Comparison of ENCODE assay signal across 8 cellular contexts in genomic region chr5:76403963-76404693, GRCh38. TPM values are rescaled to one million over a fixed set of nuclear protein-coding genes. Genes with fewer than 3 reads are reported as not detected.
DNase-seq lines count a peak whose midpoint lies in the region; ATAC-seq, FAIRE-seq and TF ChIP-seq lines count a peak whose summit lies in the region.

No MANE protein-coding gene starts in this region.

- ATAC-seq in left lobe of liver: peak; percentile 75

- no peaks in the 10 kb centered on the region; the same call in 1 of the 2 replicates for H4K20me1 ChIP-seq in SU-DHL-6 (ENCODE audit: low read depth, low read length)

- peaks cover 3% of the 10 kb centered on the region for H3K36me3 Mint-ChIP-seq in activated naive CD8-positive, alpha-beta T cell treated with anti-CD3 and anti-CD28 coated beads for 36 hours

- H3K4me3 ChIP-seq in HEK293 (ENCODE audit: low read depth, low read length) (peak overlapping the region; percentile 78), SU-DHL-6 (ENCODE audit: insufficient read depth, low read length, poor library complexity, severe bottlenecking) (peak overlapping the region; percentile 55)

- peak overlapping the region; percentile 80; the same call in 1 of the 2 replicates for H3K27ac ChIP-seq in HEK293 (ENCODE audit: extremely low read depth, low read depth, low read length)
- no peak overlapping the region for H3K27ac ChIP-seq in SU-DHL-6 (ENCODE audit: low read depth, low read length)

- peak overlapping the region; percentile 63 for H3K4me2 ChIP-seq in SU-DHL-6 (ENCODE audit: low read depth, low read length, poor library complexity, severe bottlenecking)

- POLR2A ChIA-PET in HEK293 (lab: Yijun Ruan, JAX): interaction anchor here (1.0 to 1.5 kb wide), 3 partner anchors 143 to 1067 kb away, joined by 3 read pairs; partner anchors contain the start of gene HMGCR

- peaks cover 47% of the 10 kb centered on the region for H3K4me1 Mint-ChIP-seq in activated naive CD8-positive, alpha-beta T cell treated with anti-CD3 and anti-CD28 coated beads for 36 hours

- no peaks in the 10 kb centered on the region for H3K36me3 ChIP-seq in HEK293 (ENCODE audit: control insufficient read depth in 2 of 2, insufficient read depth in 1 of 2, low read length in 2 of 2)
- no peaks in the 10 kb centered on the region for H3K36me3 ChIP-seq in SU-DHL-6 (ENCODE audit: low read length)

- peaks cover 2% of the 10 kb centered on the region for H3K9me3 Mint-ChIP-seq in activated naive CD8-positive, alpha-beta T cell treated with anti-CD3 and anti-CD28 coated beads for 36 hours

- H3K9ac ChIP-seq in SU-DHL-6 (ENCODE audit: low read length): no peak overlapping the region

- H3K9me3 ChIP-seq in HEK293 (ENCODE audit: control insufficient read depth, insufficient read depth, low read depth, low read length) (no peaks in the 10 kb centered on the region), SU-DHL-6 (ENCODE audit: insufficient read depth, low read length) (no peaks in the 10 kb centered on the region)

- peak overlapping the region; percentile 95 for H3K4me3 Mint-ChIP-seq in activated naive CD8-positive, alpha-beta T cell treated with anti-CD3 and anti-CD28 coated beads for 36 hours

- 0 out of 2 replicates have a peak, but pooled peaks cover 2% of the 10 kb centered on the region for H3K4me1 ChIP-seq in HEK293 (ENCODE audit: control insufficient read depth, insufficient read depth, low read length)

- DNase-seq in ELR (ENCODE audit: low read depth) (peak; percentile 5), left lobe of liver (ENCODE audit: low spot score) (peak; percentile 98), urothelium cell line (ENCODE audit: low spot score) (no peak), cerebellar nuclear complex (lab: John Stamatoyannopoulos, UW) (no peak)
- peak; percentile 76 for DNase-seq in activated naive CD8-positive, alpha-beta T cell treated with anti-CD3 and anti-CD28 coated beads for 36 hours
- DNase-seq in stimulated activated CD4-positive, alpha-beta T cell treated with anti-CD3 and anti-CD28 coated beads, Interleukin-4, amount 100 ng/mL, for 48 hours (ENCODE audit: low read depth in 2 of 2): peak; percentile 57 to 62

- H3K79me2 ChIP-seq in SU-DHL-6 (ENCODE audit: insufficient read depth, low read length): no peaks in the 10 kb centered on the region

- H2AFZ ChIP-seq in SU-DHL-6 (ENCODE audit: low read depth, low read length, severe bottlenecking): no peak overlapping the region

- CTCF ChIA-PET in HEK293 (lab: Yijun Ruan, JAX): interaction anchor here (0.6 to 4.0 kb wide), 21 partner anchors 10 to 1049 kb away, joined by 3 to 31 read pairs (median 3); no protein-coding TSS in a partner anchor

- TF ChIP-seq CTCF in HEK293 (tag by site-specific recombination; IDR thresholded peaks at IDR 0.05): no peak
- no peak for TF ChIP-seq CTCF in SU-DHL-6 (IDR thresholded peaks at IDR 0.05; ENCODE audit: insufficient read depth, low read length, poor library complexity, severe bottlenecking)

- no peaks in the 10 kb centered on the region for H3K9me2 ChIP-seq in SU-DHL-6 (replicated peaks; ENCODE audit: insufficient read depth, low read length)

- FAIRE-seq in urothelium cell line (lab: Jason Lieb, UNC): no peak

- H3F3A ChIP-seq in SU-DHL-6 (ENCODE audit: insufficient read depth): 0 out of 2 replicates have a peak, but pooled peaks cover 5% of the 10 kb centered on the region

- no peaks in the 10 kb centered on the region for H3K27me3 Mint-ChIP-seq in activated naive CD8-positive, alpha-beta T cell treated with anti-CD3 and anti-CD28 coated beads for 36 hours

- H3K27ac Mint-ChIP-seq in activated naive CD8-positive, alpha-beta T cell treated with anti-CD3 and anti-CD28 coated beads for 36 hours: peak overlapping the region; percentile 98

- no peaks in the 10 kb centered on the region for H3K27me3 ChIP-seq in SU-DHL-6 (ENCODE audit: low read length)

TF ChIP-seq in HEK293, 187 proteins besides CTCF, POLR2A, EP300 and RAD21:
- TF ChIP-seq HIC1 (tag by site-specific recombination; IDR thresholded peaks at IDR 0.05) (peak; percentile 41; the same call in 1 of the 2 replicates), ZNF335 (tag by site-specific recombination; conservative IDR thresholded peaks at IDR 0.05) (peak; percentile 20; the same call in 1 of the 2 replicates), ZBTB8A (tag by site-specific recombination; IDR thresholded peaks at IDR 0.05) (peak; percentile 42), ZNF341 (tag by site-specific recombination; IDR thresholded peaks at IDR 0.05; ENCODE audit: low read depth) (0 out of 2 replicates have a peak, but pooled peaks have one; percentile 23), SCRT2 (tag by site-specific recombination; IDR thresholded peaks at IDR 0.05) (peak; percentile 96), PRDM10 (tag by site-specific recombination; IDR thresholded peaks at IDR 0.05) (peak; percentile 93), SP2 (tag by site-specific recombination; IDR thresholded peaks at IDR 0.05) (peak; percentile 12; the same call in 1 of the 2 replicates), SCRT1 (tag by site-specific recombination; IDR thresholded peaks at IDR 0.05; ENCODE audit: borderline replicate concordance) (peak; percentile 81), ZBTB17 (tag by site-specific recombination; IDR thresholded peaks at IDR 0.05) (peak; percentile 92), ZFHX2 (tag by site-specific recombination; conservative IDR thresholded peaks at IDR 0.05) (no peak), ZNF510 (tag by site-specific recombination; IDR thresholded peaks at IDR 0.05; ENCODE audit: insufficient replicate concordance) (no peak), ATF2 (tag by site-specific recombination; IDR thresholded peaks at IDR 0.05; ENCODE audit: low read depth) (no peak), ZNF600 (tag by site-specific recombination; IDR thresholded peaks at IDR 0.05) (peak; percentile 34; the same call in 1 of the 2 replicates)
TF ChIP-seq in HEK293: peak in this region for 10.

RNA-seq across cellular contexts. Expression of gene IQGAP2, which starts 1.0 kb away (rescaled TPM):
- total RNA-seq in activated naive CD8-positive, alpha-beta T cell treated with anti-CD3 and anti-CD28 coated beads for 36 hours: 10 to 100 TPM; 30.3 to 30.6 TPM
- total RNA-seq in left lobe of liver: 110 TPM

Comparison
In these comparisons a context has a peak if more than half of its experiments do, and no peak if none do; other contexts are left out.
1. DNase-seq: peak in ELR (single experiment), activated naive CD8-positive, alpha-beta T cell treated with anti-CD3 and anti-CD28 coated beads for 36 hours (single experiment), left lobe of liver (single experiment) and stimulated activated CD4-positive, alpha-beta T cell treated with anti-CD3 and anti-CD28 coated beads, Interleukin-4, amount 100 ng/mL, for 48 hours (2 of 2); none in urothelium cell line (single experiment) and cerebellar nuclear complex (0 of 2).